In the genomic region with DNA sequence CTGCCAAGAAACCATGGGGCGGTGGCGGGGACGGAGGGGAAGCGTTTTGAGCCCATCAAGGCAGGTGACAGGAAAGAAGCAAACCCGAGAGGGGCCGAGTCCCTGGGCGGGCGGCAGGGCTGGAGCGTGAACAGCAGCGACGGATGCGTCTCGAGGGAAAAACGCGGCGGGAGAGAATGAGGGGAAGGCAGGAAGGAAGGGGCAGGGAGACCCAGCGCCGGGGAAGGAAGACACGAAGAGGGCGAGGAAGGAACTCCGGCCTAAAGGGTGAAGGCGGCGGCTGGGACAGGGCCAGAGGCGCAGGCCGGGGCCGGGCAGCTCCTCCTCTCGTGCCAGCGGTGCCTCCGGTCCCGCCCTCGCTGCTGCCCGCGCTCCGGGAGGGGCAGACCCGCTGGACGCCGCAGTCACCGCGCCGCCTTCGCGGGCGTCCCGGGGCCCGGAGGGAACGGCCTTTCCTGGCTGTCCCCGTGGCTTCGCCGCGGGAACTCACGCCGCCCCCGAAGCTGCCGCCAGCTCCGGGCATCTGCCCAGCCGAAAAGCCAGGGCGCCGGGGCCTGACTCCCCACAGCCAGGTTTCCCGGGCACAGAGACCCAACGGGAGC, we compare ENCODE assay signal across 8 cellular contexts. TPM values are rescaled to one million over a fixed set of nuclear protein-coding genes. Genes with fewer than 3 reads are reported as not detected.
DNase-seq lines count a peak whose midpoint lies in the region; ATAC-seq and TF ChIP-seq lines count a peak whose summit lies in the region.

No MANE protein-coding gene starts in this region.

- H3K27ac ChIP-seq in OCI-LY1 (ENCODE audit: low read depth, low read length, poor library complexity, severe bottlenecking): no peak overlapping the region
- peak overlapping the region; percentile 75 to 97 (median 86) for H3K27ac ChIP-seq in body of pancreas

- no peaks in the 10 kb centered on the region for H3K9me3 Mint-ChIP-seq in activated naive CD4-positive, alpha-beta T cell treated with anti-CD3 and anti-CD28 coated beads for 36 hours

- H3K27me3 ChIP-seq in OCI-LY1 (ENCODE audit: insufficient read depth, low read length) (no peaks in the 10 kb centered on the region), body of pancreas (no peaks in the 10 kb centered on the region), iPS-15b (ENCODE audit: control insufficient read depth, insufficient read depth, low read length) (peaks cover 3% of the 10 kb centered on the region)

- no peaks in the 10 kb centered on the region for H3K9me3 ChIP-seq in OCI-LY1 (ENCODE audit: low read length)
- no peaks in the 10 kb centered on the region for H3K9me3 ChIP-seq in body of pancreas
- no peaks in the 10 kb centered on the region for H3K9me3 ChIP-seq in iPS-15b (ENCODE audit: control insufficient read depth, insufficient read depth, low read length)

- CTCF ChIA-PET in activated naive CD4-positive, alpha-beta T cell treated with anti-CD3 and anti-CD28 coated beads for 36 hours (lab: Charles Lee): no interaction called here

- TF ChIP-seq POLR2A in body of pancreas (IDR thresholded peaks at IDR 0.05): no peak

- intact Hi-C loops in activated naive CD4-positive, alpha-beta T cell treated with anti-CD3 and anti-CD28 coated beads for 36 hours (cut with micrococcal nuclease): loop anchor here (1.0 to 5.0 kb wide), 5 partner anchors 10 to 329 kb away; partner anchors contain the start of genes GRK4, HTT, HTT-AS and LRPAP1
- intact Hi-C loops in body of pancreas (cut with DNase I): no loop called here

- peaks cover 9% of the 10 kb centered on the region for H3K4me1 Mint-ChIP-seq in activated naive CD4-positive, alpha-beta T cell treated with anti-CD3 and anti-CD28 coated beads for 36 hours (ENCODE audit: low read depth)

- peak; percentile 4 for ATAC-seq in HG02970 (IDR thresholded peaks at IDR 0.05; ENCODE audit: low FRiP score, unreplicated experiment)
- ATAC-seq in body of pancreas: peak; percentile 67

- H3K79me2 ChIP-seq in OCI-LY1 (ENCODE audit: insufficient read depth, low read length): no peaks in the 10 kb centered on the region

- peak; percentile 36 for DNase-seq in activated naive CD4-positive, alpha-beta T cell treated with anti-CD3 and anti-CD28 coated beads for 36 hours
- DNase-seq in activated naive CD4-positive, alpha-beta T cell (lab: John Stamatoyannopoulos, UW): no peak
- DNase-seq in body of pancreas: peak; percentile 72 to 77 (median 75)
- no peak for DNase-seq in skeletal muscle cell (ENCODE audit: low read depth)
- DNase-seq in NCI-H446 treated with DMSO at 0.1 percent for 48 hours (lab: John Stamatoyannopoulos, UW): no peak

- peak overlapping the region; percentile 64 for H3K4me2 ChIP-seq in OCI-LY1 (ENCODE audit: low read length)

- H2AFZ ChIP-seq in OCI-LY1 (ENCODE audit: low read length): no peak overlapping the region

- peaks cover 3% of the 10 kb centered on the region for H3K27me3 Mint-ChIP-seq in activated naive CD4-positive, alpha-beta T cell treated with anti-CD3 and anti-CD28 coated beads for 36 hours (ENCODE audit: low read depth)

- H3F3A ChIP-seq in OCI-LY1 (ENCODE audit: insufficient read depth, low read length): no peaks in the 10 kb centered on the region

- no peaks in the 10 kb centered on the region for H3K9me2 ChIP-seq in OCI-LY1 (ENCODE audit: low read depth, low read length)

- TF ChIP-seq CTCF in OCI-LY1 (IDR thresholded peaks at IDR 0.05; ENCODE audit: low read length): no peak
- TF ChIP-seq CTCF in body of pancreas (IDR thresholded peaks at IDR 0.05): peak in 1 of 7 experiments; percentile 19

- no peaks in the 10 kb centered on the region for H4K20me1 ChIP-seq in OCI-LY1 (ENCODE audit: insufficient read depth, low read length)

- H3K36me3 ChIP-seq in OCI-LY1 (ENCODE audit: insufficient read depth, low read length) (no peaks in the 10 kb centered on the region), body of pancreas (replicated peaks in 1 of 2; ENCODE audit: insufficient read depth in 1 of 2, low read depth in 2 of 2) (no peaks in the 10 kb centered on the region), iPS-15b (ENCODE audit: control insufficient read depth, insufficient read depth, low read length) (no peaks in the 10 kb centered on the region)

- no peaks in the 10 kb centered on the region for H3K36me3 Mint-ChIP-seq in activated naive CD4-positive, alpha-beta T cell treated with anti-CD3 and anti-CD28 coated beads for 36 hours (ENCODE audit: low read depth)

- H3K4me3 Mint-ChIP-seq in activated naive CD4-positive, alpha-beta T cell treated with anti-CD3 and anti-CD28 coated beads for 36 hours: peak overlapping the region; percentile 93

- H3K4me3 ChIP-seq in OCI-LY1 (ENCODE audit: low read depth, low read length, poor library complexity, severe bottlenecking) (peak overlapping the region; percentile 57), body of pancreas (peak overlapping the region; percentile 26 to 79), iPS-15b (ENCODE audit: low read depth, low read length) (peak overlapping the region; percentile 75), skeletal muscle cell (ENCODE audit: low read depth, low read length) (peak overlapping the region; percentile 91)

- H3K27ac Mint-ChIP-seq in activated naive CD4-positive, alpha-beta T cell treated with anti-CD3 and anti-CD28 coated beads for 36 hours: no peak overlapping the region

- 0 to 1% methylated on average over 21 to 43 of the region's 60 CpGs for WGBS in body of pancreas, 2 donors

- H3K9ac ChIP-seq in OCI-LY1 (ENCODE audit: low read length) (no peak overlapping the region; the same call in 1 of the 2 replicates), iPS-15b (ENCODE audit: low read depth, low read length) (no peak overlapping the region)

- H3K4me1 ChIP-seq in OCI-LY1 (ENCODE audit: insufficient read depth, low read length, severe bottlenecking): peaks cover 5% of the 10 kb centered on the region
- peaks cover 20% of the 10 kb centered on the region for H3K4me1 ChIP-seq in body of pancreas
- H3K4me1 ChIP-seq in iPS-15b (ENCODE audit: control insufficient read depth, insufficient read depth, low read length): no peaks in the 10 kb centered on the region

RNA-seq across cellular contexts. Expression of gene RGS12, which starts 0.8 kb away (rescaled TPM):
- total RNA-seq in activated naive CD4-positive, alpha-beta T cell treated with anti-CD3 and anti-CD28 coated beads for 36 hours: 1 to 10 TPM; 8.7 to 8.9 TPM
- 10 to 100 TPM in 1 of 2 donors, 1 to 10 TPM in 1; 9.1 to 12.5 TPM for total RNA-seq in body of pancreas

RNA-seq across cellular contexts. Expression of gene MSANTD1, which starts 43.1 kb away (rescaled TPM):
- total RNA-seq in activated naive CD4-positive, alpha-beta T cell treated with anti-CD3 and anti-CD28 coated beads for 36 hours: under 1 TPM; 0.49 to 0.55 TPM
- total RNA-seq in body of pancreas: 1 to 10 TPM; 2.6 to 3.6 TPM

Comparison
In these comparisons a context has a peak if more than half of its experiments do, and no peak if none do; other contexts are left out.
1. DNase-seq: peak in activated naive CD4-positive, alpha-beta T cell treated with anti-CD3 and anti-CD28 coated beads for 36 hours (single experiment) and body of pancreas (4 of 4); none in activated naive CD4-positive, alpha-beta T cell (0 of 4), skeletal muscle cell (single experiment) and NCI-H446 treated with DMSO at 0.1 percent for 48 hours (single experiment).
2. Peak in every context shown above with its lines, with median percentiles within 50 percentile points of each other: H3K4me3 ChIP-seq.